33 cellular contexts compared by ENCODE assay signal in the genomic region with DNA sequence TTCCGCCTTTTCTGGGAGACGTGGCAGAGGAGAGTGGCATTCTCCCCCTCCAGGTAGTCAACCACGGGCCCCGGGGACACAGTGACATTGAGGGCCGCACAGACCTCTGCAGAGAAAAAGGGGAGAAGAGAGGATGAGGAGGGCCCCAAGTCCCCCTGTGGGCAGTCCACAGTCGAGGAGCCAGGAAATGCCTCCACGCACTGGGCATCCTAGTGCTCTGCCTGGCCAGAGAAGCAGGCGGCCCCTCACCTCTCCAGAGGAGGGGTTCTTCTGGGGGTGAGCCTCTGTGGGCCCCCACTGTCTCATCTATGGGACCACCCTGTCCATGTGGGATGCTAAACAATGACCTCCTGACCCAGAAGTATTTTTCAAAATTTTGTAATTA. TPM values are rescaled to one million over a fixed set of nuclear protein-coding genes. Genes with fewer than 3 reads are reported as not detected.
"Had no signal": no experiment of that assay in that cellular context is flagged by ENCODE, and none has a peak within 500 bp of the region (broad histone marks: within the 10 kb centered on the region; RNA-seq: fewer than 3 reads in every experiment).

No MANE protein-coding gene starts in this region.

- H3K9me3 ChIP-seq: gastrocnemius medialis, heart right ventricle, lower lobe of right lung, mucosa of descending colon, prostate gland, right atrium auricular region, testis, transverse colon, upper lobe of right lung, uterus had no signal

- H3K36me3 ChIP-seq: gastrocnemius medialis, lower lobe of right lung, neural progenitor cell, prostate gland, right atrium auricular region, transverse colon, upper lobe of right lung, uterus had no signal

- DNase-seq: cerebellar nuclear complex; dorsolateral prefrontal cortex; effector CD8-positive, alpha-beta T cell; endodermal cell; foreskin fibroblast; gastrocnemius medialis; heart right ventricle; hippocampal formation; kidney glomerular epithelial cell; left colon; left ventricle myocardium superior; lower lobe of right lung; mucosa of descending colon; naive B cell; stimulated activated CD4-positive, alpha-beta T cell treated with anti-CD3 and anti-CD28 coated beads, Interleukin-12 subunit alpha, Interleukin-12 subunit beta, amount 100 ng/mL, for 4 hours; stimulated activated CD4-positive, alpha-beta T cell treated with anti-CD3 and anti-CD28 coated beads, Interleukin-1b, Interleukin-23, amount 100 ng/mL, for 48 hours; stimulated activated CD4-positive, alpha-beta T cell treated with anti-CD3 and anti-CD28 coated beads, Interleukin-4, amount 100 ng/mL, for 1 hour; stimulated activated CD8-positive, alpha-beta memory T cell treated with anti-CD3 and anti-CD28 coated beads, Interleukin-4, amount 100 ng/mL, for 48 hours; stimulated activated naive CD4-positive, alpha-beta T cell; substantia nigra; testis; transverse colon; upper lobe of right lung; uterus had no signal

- H3K27ac ChIP-seq: dorsolateral prefrontal cortex, epithelial cell of prostate, gastrocnemius medialis, lower lobe of right lung, neural progenitor cell, prostate gland, right atrium auricular region, testis, upper lobe of right lung had no signal

- ATAC-seq: esophagus mucosa; gastrocnemius medialis; heart right ventricle; left colon; left ventricle myocardium superior; lower lobe of right lung; mucosa of descending colon; natural killer cell treated with Interleukin-12 subunit alpha and Interleukin-12 subunit beta and Interleukin-15 and Interleukin-18, amount 100 ng/mL, for 72 hours; sciatic nerve; upper lobe of right lung had no signal

- H3K27me3 ChIP-seq: dorsolateral prefrontal cortex, gastrocnemius medialis, heart right ventricle, neural progenitor cell, right atrium auricular region, testis, transverse colon, upper lobe of right lung, uterus had no signal

- H3K4me3 ChIP-seq: dorsolateral prefrontal cortex, gastrocnemius medialis, heart right ventricle, lower lobe of right lung, mucosa of descending colon, neural progenitor cell, prostate gland, right atrium auricular region, smooth muscle cell, testis, transverse colon, upper lobe of right lung, uterus had no signal

- H3K4me1 ChIP-seq: neural progenitor cell had no signal

RNA-seq across cellular contexts. Expression of gene FAM170B, which starts 25.9 kb away (rescaled TPM):
- total RNA-seq: endodermal cell, esophagus mucosa, gastrocnemius medialis, heart right ventricle, left colon, left ventricle myocardium superior, lower lobe of right lung, mucosa of descending colon, osteocyte, prostate gland, right atrium auricular region, sciatic nerve, smooth muscle cell, transverse colon, upper lobe of right lung, uterus had no signal
- polyA plus RNA-seq: heart right ventricle, smooth muscle cell had no signal
